Comparison of ENCODE assay signal across 8 cellular contexts in the genomic region with DNA sequence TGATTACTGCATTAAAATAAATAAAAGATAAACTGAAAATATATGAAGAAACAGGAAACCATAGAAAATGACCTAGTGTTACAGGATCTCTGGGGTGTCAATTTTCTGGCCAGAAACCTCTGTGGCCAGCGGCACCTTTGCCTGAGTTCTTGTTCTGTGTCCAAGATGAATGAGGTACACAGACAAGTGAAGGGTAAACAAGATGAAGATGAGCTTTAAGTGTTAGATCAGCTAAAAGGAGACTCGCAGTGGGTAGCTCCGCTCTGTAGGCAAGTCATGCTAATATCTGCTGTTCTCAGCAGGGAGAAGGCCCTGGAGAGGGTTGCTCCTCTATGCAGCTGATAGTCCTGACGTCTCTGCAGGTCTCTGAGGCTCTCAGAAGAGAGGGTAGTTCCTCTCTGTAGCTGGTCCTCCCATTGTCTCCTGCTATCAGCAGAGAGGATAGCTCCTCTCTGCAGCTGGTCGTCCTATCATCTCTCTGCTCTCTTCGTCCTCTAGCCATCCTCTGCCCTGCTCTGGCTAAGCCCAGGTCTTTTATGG. TPM values are rescaled to one million over a fixed set of nuclear protein-coding genes. Genes with fewer than 3 reads are reported as not detected.
A peak's percentile ranks its signal among the peaks of the same experiment; 100 is the strongest.
DNase-seq lines count a peak whose midpoint lies in the region; ATAC-seq, FAIRE-seq and TF ChIP-seq lines count a peak whose summit lies in the region.

No MANE protein-coding gene starts in this region.

- no peaks in the 10 kb centered on the region for H3K9me1 ChIP-seq in K562 (ENCODE audit: control insufficient read depth, insufficient read depth, low read length)

- H3K4me3 ChIP-seq in BJ (ENCODE audit: low read depth, low read length) = peak overlapping the region; percentile 55
- H3K4me3 ChIP-seq in K562 = peak overlapping the region; percentile 52
- peak overlapping the region; percentile 27 for H3K4me3 ChIP-seq in mucosa of stomach (ENCODE audit: low read length)

- no peak for TF ChIP-seq CTCF in BJ (IDR thresholded peaks at IDR 0.05; ENCODE audit: insufficient read depth, low read depth, low read length)
- TF ChIP-seq CTCF in K562 (IDR thresholded peaks at IDR 0.05 in 2 of 3, conservative IDR thresholded peaks at IDR 0.05 in 1 of 3; ENCODE audit: insufficient read depth in 2 of 3, low read depth in 1 of 3, low read length in 3 of 3) = no peak
- TF ChIP-seq CTCF in D721Med (IDR thresholded peaks at IDR 0.05; ENCODE audit: insufficient read depth, missing control alignments) = no peak

- peak overlapping the region; percentile 79 for H3K4me2 ChIP-seq in K562 (ENCODE audit: insufficient read depth, low read length)

- H3K9me3 ChIP-seq in K562 (replicated peaks; ENCODE audit: control insufficient read depth, insufficient read depth, low read depth, low read length) (no peaks in the 10 kb centered on the region), mucosa of stomach (ENCODE audit: control insufficient read depth, low read length) (no peaks in the 10 kb centered on the region)

- H3K9ac ChIP-seq in K562 (ENCODE audit: insufficient read depth in 1 of 2, low read depth in 2 of 2, low read length in 2 of 2) = peak overlapping the region in 1 of 2 experiments; percentile 90; a peak in 1 of 4 replicates
- no peak overlapping the region for H3K9ac ChIP-seq in mucosa of stomach (ENCODE audit: low read length)

- no peaks in the 10 kb centered on the region for H3K79me2 ChIP-seq in K562 (ENCODE audit: control insufficient read depth, insufficient read depth, low read length)

- no peak for TF ChIP-seq RAD21 in K562 (CRISPR knock-in tag; conservative IDR thresholded peaks at IDR 0.05 in 1 of 2, IDR thresholded peaks at IDR 0.05 in 1 of 2)

- intact Hi-C loops in K562 (cut with micrococcal nuclease) = loop anchor here (2.0 kb wide), 2 partner anchors 37 to 93 kb away; a partner anchor contains a TSS

- no TSS peak for BruUV-seq in K562 (replicated peaks; lab: Mats Ljungman, UMichigan)

- H2AFZ ChIP-seq in K562 (ENCODE audit: low read depth, low read length) = peak overlapping the region; percentile 96

- TF ChIP-seq POLR2A in K562 (conservative IDR thresholded peaks at IDR 0.05) = no peak

- H3K36me3 ChIP-seq in BJ (ENCODE audit: control insufficient read depth, insufficient read depth, low read length) = no peaks in the 10 kb centered on the region
- H3K36me3 ChIP-seq in K562 (ENCODE audit: control insufficient read depth, insufficient read depth, low read length) = no peaks in the 10 kb centered on the region
- H3K36me3 ChIP-seq in mucosa of stomach (ENCODE audit: control insufficient read depth, insufficient read depth, low read length) = no peaks in the 10 kb centered on the region

- H4K20me1 ChIP-seq in K562 (replicated peaks; ENCODE audit: control insufficient read depth, insufficient read depth, low read length) = no peaks in the 10 kb centered on the region

- no peak overlapping the region for H3K27ac ChIP-seq in K562 (ENCODE audit: extremely low read depth, low read depth, low read length)

- DNase-seq in BJ (ENCODE audit: low read depth) (no peak), K562 (ENCODE audit: extremely low read depth in 1 of 4, low spot score in 3 of 4) (peak in 1 of 4 experiments; percentile 38), NCI-H82 (lab: John Stamatoyannopoulos, UW) (no peak), EL (no peak), putamen (ENCODE audit: low spot score) (no peak), D721Med (ENCODE audit: insufficient read length, low spot score) (no peak)

- FAIRE-seq in K562 (lab: Jason Lieb, UNC) (peak; percentile 81), D721Med (lab: Jason Lieb, UNC) (no peak)

- H3K4me1 ChIP-seq in K562 (replicated peaks in 1 of 2; ENCODE audit: control insufficient read depth in 2 of 2, insufficient read depth in 2 of 2, low read length in 2 of 2) = peaks cover 14 to 21% of the 10 kb centered on the region in 2 experiments; a peak in 4 of 5 replicates
- peaks cover 6% of the 10 kb centered on the region for H3K4me1 ChIP-seq in mucosa of stomach (ENCODE audit: control insufficient read depth, insufficient read depth, low read length)

- POLR2A ChIA-PET in BJ (lab: Charles Lee) = no interaction called here
- POLR2A ChIA-PET in K562 (lab: Yijun Ruan, JAX) = interaction anchor here (0.6 to 2.1 kb wide), 5 partner anchors 8 to 572 kb away, joined by 3 to 13 read pairs (median 4); a partner anchor contains a TSS

- TF ChIP-seq EP300 in K562 (IDR thresholded peaks at IDR 0.05; ENCODE audit: low read length) = no peak

- peak; percentile 10 for ATAC-seq in HG02884 (IDR thresholded peaks at IDR 0.05; ENCODE audit: unreplicated experiment)
- ATAC-seq in K562 = peak; percentile 6

- in situ Hi-C loops in K562 (cut with MboI) = no loop called here

- CTCF ChIA-PET in BJ (lab: Yijun Ruan, JAX) (interaction anchor here (0.9 to 2.4 kb wide), 6 partner anchors 11 to 463 kb away, joined by 3 to 13 read pairs (median 4); no protein-coding TSS in a partner anchor), K562 (lab: Yijun Ruan, JAX; ENCODE audit: low intra/inter-chr PET ratio) (interaction anchor here (0.6 kb wide), 1 partner anchor 68 kb away, joined by 5 read pairs; no protein-coding TSS in a partner anchor)

- no peaks in the 10 kb centered on the region for H3K27me3 ChIP-seq in BJ (ENCODE audit: control insufficient read depth, insufficient read depth, low read length)
- no peaks in the 10 kb centered on the region for H3K27me3 ChIP-seq in K562 (ENCODE audit: control insufficient read depth in 2 of 2, insufficient read depth in 2 of 2, low read length in 2 of 2)
- H3K27me3 ChIP-seq in mucosa of stomach (ENCODE audit: control insufficient read depth, insufficient read depth, low read length) = no peaks in the 10 kb centered on the region

- 37% methylated on average over 6 of the region's 6 CpGs for WGBS in K562 (ENCODE audit: insufficient coverage, low coverage, missing lambda C conversion rate)

RNA-seq across cellular contexts. Expression of a gene that starts 35.9 kb away (rescaled TPM):
- polyA plus RNA-seq in BJ (2011; rRNA removed) (4.4 and 5.5 TPM in 2 replicates), K562 (2011; rRNA removed) (14.0 and 15.3 TPM in 2 replicates), K562 (2014; fragmentation: Illumina TruSeq; extraction: Trizol) (21.7 and 24.2 TPM in 2 replicates), K562 (2014; fragmentation: Nextera tagmentation; extraction: Ambion mirVana) (1 to 10 TPM; 4.8 to 6.4 TPM), K562 (2014; rRNA removed) (14.0 and 14.5 TPM in 2 replicates)
- polyA minus RNA-seq in BJ (2011; rRNA and poly(A)+ RNA removed) = 3.9 and 4.1 TPM in 2 replicates
- 32.9 and 35.9 TPM in 2 replicates for total RNA-seq in K562 (2011; cell fraction: chromatin; rRNA removed; ENCODE audit: low replicate concordance)
- total RNA-seq in K562 (2011; cell fraction: nucleolus; rRNA removed) = 16.1 and 18.0 TPM in 2 replicates
- 22.4 and 25.4 TPM in 2 replicates for total RNA-seq in K562 (2011; cell fraction: nucleoplasm; rRNA removed)
- total RNA-seq in K562 (2014; rRNA removed) (10.9 and 13.0 TPM in 2 replicates), K562 (2014; rRNA removed; fragmentation: Illumina TruSeq; extraction: Trizol) (13.5 and 13.9 TPM in 2 replicates), K562 (2015; rRNA removed; fragmentation: Illumina TruSeq; extraction: Trizol) (12.3 and 13.1 TPM in 2 replicates), K562 (2021) (16.1 and 17.2 TPM in 2 replicates)
- 11.5 and 14.7 TPM in 2 replicates for polyA plus RNA-seq in K562 (2011; cell fraction: cytosol; rRNA removed)
- polyA plus RNA-seq in K562 (2011; cell fraction: nucleus; rRNA removed) = 22.4 and 24.0 TPM in 2 replicates
- 12.9 and 19.1 TPM in 2 replicates for polyA plus RNA-seq in K562 (2012)
- polyA minus RNA-seq in K562 (2011; rRNA and poly(A)+ RNA removed) = 10.0 and 11.0 TPM in 2 replicates
- polyA minus RNA-seq in K562 (2011; cell fraction: cytosol; rRNA and poly(A)+ RNA removed) = 6.8 and 8.6 TPM in 2 replicates
- 11.8 and 14.1 TPM in 2 replicates for polyA minus RNA-seq in K562 (2011; cell fraction: nucleus; rRNA and poly(A)+ RNA removed)

RNA-seq across cellular contexts. Expression of a gene that starts 36.3 kb away (rescaled TPM):
- 2.3 and 3.1 TPM in 2 replicates for polyA plus RNA-seq in BJ (2011; rRNA removed)
- polyA minus RNA-seq in BJ (2011; rRNA and poly(A)+ RNA removed) = 1.5 and 2.4 TPM in 2 replicates
- 9.2 and 9.3 TPM in 2 replicates for total RNA-seq in K562 (2011; cell fraction: chromatin; rRNA removed; ENCODE audit: low replicate concordance)
- total RNA-seq in K562 (2011; cell fraction: nucleolus; rRNA removed) = 6.8 and 8.0 TPM in 2 replicates
- total RNA-seq in K562 (2011; cell fraction: nucleoplasm; rRNA removed) = 6.2 and 9.8 TPM in 2 replicates
- 1.3 and 1.5 TPM in 2 replicates for total RNA-seq in K562 (2014; rRNA removed)
- 1.6 and 2.4 TPM in 2 replicates for total RNA-seq in K562 (2014; rRNA removed; fragmentation: Illumina TruSeq; extraction: Trizol)
- total RNA-seq in K562 (2015; rRNA removed; fragmentation: Illumina TruSeq; extraction: Trizol) = 3.3 and 4.0 TPM in 2 replicates
- 1.9 and 2.0 TPM in 2 replicates for total RNA-seq in K562 (2021)
- polyA plus RNA-seq in K562 (2011; rRNA removed) = 5.0 and 8.0 TPM in 2 replicates
- 3.3 and 5.8 TPM in 2 replicates for polyA plus RNA-seq in K562 (2011; cell fraction: cytosol; rRNA removed)
- 3.6 and 5.0 TPM in 2 replicates for polyA plus RNA-seq in K562 (2011; cell fraction: nucleus; rRNA removed)
- polyA plus RNA-seq in K562 (2012) = 3.2 and 3.5 TPM in 2 replicates
- polyA plus RNA-seq in K562 (2014; fragmentation: Illumina TruSeq; extraction: Trizol) = 1.9 and 2.3 TPM in 2 replicates
- 1 to 10 TPM; 1.8 to 1.9 TPM for polyA plus RNA-seq in K562 (2014; fragmentation: Nextera tagmentation; extraction: Ambion mirVana)
- polyA plus RNA-seq in K562 (2014; rRNA removed) = 2.8 and 3.5 TPM in 2 replicates
- polyA minus RNA-seq in K562 (2011; rRNA and poly(A)+ RNA removed) = 3.4 and 4.8 TPM in 2 replicates
- 1.5 and 3.3 TPM in 2 replicates for polyA minus RNA-seq in K562 (2011; cell fraction: cytosol; rRNA and poly(A)+ RNA removed)
- 2.0 and 2.4 TPM in 2 replicates for polyA minus RNA-seq in K562 (2011; cell fraction: nucleus; rRNA and poly(A)+ RNA removed)

RNA-seq across cellular contexts. Expression of a gene that starts 51.7 kb away (rescaled TPM):
- polyA plus RNA-seq in BJ (2011; rRNA removed) = 13.9 and 20.7 TPM in 2 replicates
- polyA minus RNA-seq in BJ (2011; rRNA and poly(A)+ RNA removed) = 19.3 and 23.8 TPM in 2 replicates
- 217 and 312 TPM in 2 replicates for total RNA-seq in K562 (2011; cell fraction: chromatin; rRNA removed; ENCODE audit: low replicate concordance)
- 221 and 239 TPM in 2 replicates for total RNA-seq in K562 (2011; cell fraction: nucleolus; rRNA removed)
- 299 and 384 TPM in 2 replicates for total RNA-seq in K562 (2011; cell fraction: nucleoplasm; rRNA removed)
- 169 and 190 TPM in 2 replicates for total RNA-seq in K562 (2014; rRNA removed)
- total RNA-seq in K562 (2014; rRNA removed; fragmentation: Illumina TruSeq; extraction: Trizol) = 175 and 193 TPM in 2 replicates
- 211 and 212 TPM in 2 replicates for total RNA-seq in K562 (2015; rRNA removed; fragmentation: Illumina TruSeq; extraction: Trizol)
- 358 and 364 TPM in 2 replicates for total RNA-seq in K562 (2021)
- 296 and 429 TPM in 2 replicates for polyA plus RNA-seq in K562 (2011; rRNA removed)
- 314 and 336 TPM in 2 replicates for polyA plus RNA-seq in K562 (2011; cell fraction: cytosol; rRNA removed)
- polyA plus RNA-seq in K562 (2011; cell fraction: nucleus; rRNA removed) = 653 and 742 TPM in 2 replicates
- polyA plus RNA-seq in K562 (2012) = 412 and 745 TPM in 2 replicates
- polyA plus RNA-seq in K562 (2014; fragmentation: Illumina TruSeq; extraction: Trizol) = 574 and 789 TPM in 2 replicates
- 10 to 100 TPM; 19.0 to 62.4 TPM for polyA plus RNA-seq in K562 (2014; fragmentation: Nextera tagmentation; extraction: Ambion mirVana)
- 235 and 249 TPM in 2 replicates for polyA plus RNA-seq in K562 (2014; rRNA removed)
- 158 and 187 TPM in 2 replicates for polyA minus RNA-seq in K562 (2011; rRNA and poly(A)+ RNA removed)
- polyA minus RNA-seq in K562 (2011; cell fraction: cytosol; rRNA and poly(A)+ RNA removed) = 162 and 207 TPM in 2 replicates
- polyA minus RNA-seq in K562 (2011; cell fraction: nucleus; rRNA and poly(A)+ RNA removed) = 177 and 202 TPM in 2 replicates
